In genomic region chr9:114349713-114350480, GRCh38 we compare ENCODE assay signal across 1 cellular context.
TF ChIP-seq lines count a peak whose summit lies in the region.

No MANE protein-coding gene starts in this region.

TF ChIP-seq in GM12878, 131 proteins besides CTCF, POLR2A, EP300 and RAD21:
- no peak for TF ChIP-seq CBFB (IDR thresholded peaks at IDR 0.05; ENCODE audit: low read depth)
- no peak for TF ChIP-seq PAX8 (IDR thresholded peaks at IDR 0.05)
- TF ChIP-seq EZH2 (IDR thresholded peaks at IDR 0.05; ENCODE audit: borderline replicate concordance, control insufficient read depth, low read depth, low read length), result no peak
- TF ChIP-seq, protein P1, sequence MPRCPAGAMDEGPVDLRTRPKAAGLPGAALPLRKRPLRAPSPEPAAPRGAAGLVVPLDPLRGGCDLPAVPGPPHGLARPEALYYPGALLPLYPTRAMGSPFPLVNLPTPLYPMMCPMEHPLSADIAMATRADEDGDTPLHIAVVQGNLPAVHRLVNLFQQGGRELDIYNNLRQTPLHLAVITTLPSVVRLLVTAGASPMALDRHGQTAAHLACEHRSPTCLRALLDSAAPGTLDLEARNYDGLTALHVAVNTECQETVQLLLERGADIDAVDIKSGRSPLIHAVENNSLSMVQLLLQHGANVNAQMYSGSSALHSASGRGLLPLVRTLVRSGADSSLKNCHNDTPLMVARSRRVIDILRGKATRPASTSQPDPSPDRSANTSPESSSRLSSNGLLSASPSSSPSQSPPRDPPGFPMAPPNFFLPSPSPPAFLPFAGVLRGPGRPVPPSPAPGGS (IDR thresholded peaks at IDR 0.05; ENCODE audit: borderline replicate concordance, insufficient read depth, low read depth, low read length, poor library complexity, severe bottlenecking), result no peak
- no peak for TF ChIP-seq MXI1 (IDR thresholded peaks at IDR 0.05; ENCODE audit: low read depth, low read length)
- TF ChIP-seq SUZ12 (IDR thresholded peaks at IDR 0.05; ENCODE audit: unreplicated experiment), result no peak
- no peak for TF ChIP-seq FOXK2 (IDR thresholded peaks at IDR 0.05)
- TF ChIP-seq FOS (IDR thresholded peaks at IDR 0.05; ENCODE audit: borderline replicate concordance, extremely low read depth, insufficient read length), result no peak
- TF ChIP-seq RUNX3 (IDR thresholded peaks at IDR 0.05; ENCODE audit: low read length), result no peak
- TF ChIP-seq JUNB (IDR thresholded peaks at IDR 0.05), result no peak
- TF ChIP-seq SREBF2 (IDR thresholded peaks at IDR 0.05; ENCODE audit: low read length), result no peak
- TF ChIP-seq NFXL1 (IDR thresholded peaks at IDR 0.05; ENCODE audit: borderline replicate concordance), result no peak
- TF ChIP-seq, protein P2, sequence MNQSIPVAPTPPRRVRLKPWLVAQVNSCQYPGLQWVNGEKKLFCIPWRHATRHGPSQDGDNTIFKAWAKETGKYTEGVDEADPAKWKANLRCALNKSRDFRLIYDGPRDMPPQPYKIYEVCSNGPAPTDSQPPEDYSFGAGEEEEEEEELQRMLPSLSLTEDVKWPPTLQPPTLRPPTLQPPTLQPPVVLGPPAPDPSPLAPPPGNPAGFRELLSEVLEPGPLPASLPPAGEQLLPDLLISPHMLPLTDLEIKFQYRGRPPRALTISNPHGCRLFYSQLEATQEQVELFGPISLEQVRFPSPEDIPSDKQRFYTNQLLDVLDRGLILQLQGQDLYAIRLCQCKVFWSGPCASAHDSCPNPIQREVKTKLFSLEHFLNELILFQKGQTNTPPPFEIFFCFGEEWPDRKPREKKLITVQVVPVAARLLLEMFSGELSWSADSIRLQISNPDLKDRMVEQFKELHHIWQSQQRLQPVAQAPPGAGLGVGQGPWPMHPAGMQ (IDR thresholded peaks at IDR 0.05; ENCODE audit: borderline replicate concordance), result no peak
